Comparison of ENCODE assay signal across 1 cellular context in the genomic region with DNA sequence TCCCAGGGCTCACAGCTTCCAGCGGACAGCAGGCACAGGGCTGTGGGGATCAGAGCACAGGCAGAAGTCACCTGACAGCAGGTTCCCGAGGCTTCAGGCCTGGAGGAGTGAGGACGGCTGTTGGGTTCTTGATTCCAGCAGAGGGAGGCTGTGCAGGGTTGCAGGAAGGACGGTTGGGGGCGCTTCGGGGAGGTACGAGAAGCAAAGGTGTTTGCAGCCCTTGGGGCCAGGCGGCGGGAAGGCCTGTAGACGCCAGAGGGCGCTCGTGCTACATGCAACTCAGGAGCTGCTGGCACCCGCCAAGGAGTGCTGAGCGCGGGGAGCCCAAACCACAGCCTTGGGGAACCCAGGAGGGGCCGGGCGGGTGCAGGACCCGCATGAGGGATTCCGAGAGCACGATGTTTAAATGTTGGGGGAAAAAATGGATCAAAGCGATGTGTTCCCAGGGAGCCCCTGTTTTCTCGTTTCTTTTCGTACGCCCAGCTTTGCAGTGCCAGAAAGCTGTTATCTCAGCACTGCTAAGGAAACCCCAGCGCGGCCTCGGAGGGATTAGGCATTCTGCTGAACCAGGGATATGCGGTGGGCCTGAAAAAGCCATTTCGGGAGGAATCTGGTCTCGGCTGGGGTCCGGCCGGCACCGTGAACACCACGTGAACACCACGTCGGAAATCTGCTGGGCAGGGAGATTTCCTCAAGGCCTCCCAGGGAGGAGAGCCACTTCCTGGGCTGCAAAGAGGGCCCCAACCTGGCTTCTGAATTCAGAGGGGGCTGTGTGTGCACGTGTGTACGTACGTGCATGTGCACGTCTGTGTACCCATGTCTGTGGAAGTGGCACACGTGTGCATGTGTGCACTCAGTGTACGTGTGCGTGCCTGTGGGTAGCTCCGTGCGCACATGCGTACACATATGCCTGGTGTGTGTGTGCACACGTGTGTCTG.
TF ChIP-seq lines count a peak whose summit lies in the region.

No MANE protein-coding gene starts in this region.

TF ChIP-seq in HepG2, 621 proteins besides CTCF, POLR2A, EP300 and RAD21 (continued from another document and continues in another):
- TF ChIP-seq, protein P1, sequence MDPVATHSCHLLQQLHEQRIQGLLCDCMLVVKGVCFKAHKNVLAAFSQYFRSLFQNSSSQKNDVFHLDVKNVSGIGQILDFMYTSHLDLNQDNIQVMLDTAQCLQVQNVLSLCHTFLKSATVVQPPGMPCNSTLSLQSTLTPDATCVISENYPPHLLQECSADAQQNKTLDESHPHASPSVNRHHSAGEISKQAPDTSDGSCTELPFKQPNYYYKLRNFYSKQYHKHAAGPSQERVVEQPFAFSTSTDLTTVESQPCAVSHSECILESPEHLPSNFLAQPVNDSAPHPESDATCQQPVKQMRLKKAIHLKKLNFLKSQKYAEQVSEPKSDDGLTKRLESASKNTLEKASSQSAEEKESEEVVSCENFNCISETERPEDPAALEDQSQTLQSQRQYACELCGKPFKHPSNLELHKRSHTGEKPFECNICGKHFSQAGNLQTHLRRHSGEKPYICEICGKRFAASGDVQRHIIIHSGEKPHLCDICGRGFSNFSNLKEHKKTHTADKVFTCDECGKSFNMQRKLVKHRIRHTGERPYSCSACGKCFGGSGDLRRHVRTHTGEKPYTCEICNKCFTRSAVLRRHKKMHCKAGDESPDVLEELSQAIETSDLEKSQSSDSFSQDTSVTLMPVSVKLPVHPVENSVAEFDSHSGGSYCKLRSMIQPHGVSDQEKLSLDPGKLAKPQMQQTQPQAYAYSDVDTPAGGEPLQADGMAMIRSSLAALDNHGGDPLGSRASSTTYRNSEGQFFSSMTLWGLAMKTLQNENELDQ (CRISPR knock-in tag; IDR thresholded peaks at IDR 0.05; ENCODE audit: borderline replicate concordance): 0 out of 2 replicates have a peak, but pooled peaks have one; percentile 22
- TF ChIP-seq YY1 (IDR thresholded peaks at IDR 0.05; ENCODE audit: insufficient read depth, insufficient replicate concordance, low read depth, low read length) (peak; percentile 61), ZNF343 (CRISPR knock-in tag; IDR thresholded peaks at IDR 0.05) (no peak), ZNF431 (CRISPR knock-in tag; IDR thresholded peaks at IDR 0.05; ENCODE audit: borderline replicate concordance, low read depth) (no peak), MEIS1 (CRISPR knock-in tag; IDR thresholded peaks at IDR 0.05; ENCODE audit: borderline replicate concordance) (no peak), MAF1 (CRISPR knock-in tag; IDR thresholded peaks at IDR 0.05; ENCODE audit: borderline replicate concordance) (no peak), ELF1 (CRISPR knock-in tag; IDR thresholded peaks at IDR 0.05) (peak; percentile 55; the same call in 1 of the 2 replicates), RARA (CRISPR knock-in tag; IDR thresholded peaks at IDR 0.05) (no peak), SMARCE1 (IDR thresholded peaks at IDR 0.05; ENCODE audit: borderline replicate concordance) (no peak), ZNF484 (CRISPR knock-in tag; IDR thresholded peaks at IDR 0.05; ENCODE audit: borderline replicate concordance, low read depth) (no peak), TSC22D2 (CRISPR knock-in tag; IDR thresholded peaks at IDR 0.05; ENCODE audit: borderline replicate concordance) (peak; percentile 41; the same call in 1 of the 2 replicates), KLF11 (CRISPR knock-in tag; IDR thresholded peaks at IDR 0.05) (0 out of 2 replicates have a peak, but pooled peaks have one; percentile 66), ZMYM3 (CRISPR knock-in tag; IDR thresholded peaks at IDR 0.05) (peak; percentile 16; the same call in 1 of the 2 replicates), ZBTB7A (CRISPR knock-in tag; IDR thresholded peaks at IDR 0.05) (no peak), CREM (IDR thresholded peaks at IDR 0.05) (no peak), CREM (CRISPR knock-in tag; IDR thresholded peaks at IDR 0.05) (no peak), ZC3H13 (CRISPR knock-in tag; IDR thresholded peaks at IDR 0.05) (no peak), ZNF775 (CRISPR knock-in tag; IDR thresholded peaks at IDR 0.05; ENCODE audit: borderline replicate concordance) (0 out of 2 replicates have a peak, but pooled peaks have one; percentile 36)
- TF ChIP-seq, protein P2, sequence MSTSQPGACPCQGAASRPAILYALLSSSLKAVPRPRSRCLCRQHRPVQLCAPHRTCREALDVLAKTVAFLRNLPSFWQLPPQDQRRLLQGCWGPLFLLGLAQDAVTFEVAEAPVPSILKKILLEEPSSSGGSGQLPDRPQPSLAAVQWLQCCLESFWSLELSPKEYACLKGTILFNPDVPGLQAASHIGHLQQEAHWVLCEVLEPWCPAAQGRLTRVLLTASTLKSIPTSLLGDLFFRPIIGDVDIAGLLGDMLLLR (CRISPR knock-in tag; IDR thresholded peaks at IDR 0.05): no peak
- TF ChIP-seq, protein P3, sequence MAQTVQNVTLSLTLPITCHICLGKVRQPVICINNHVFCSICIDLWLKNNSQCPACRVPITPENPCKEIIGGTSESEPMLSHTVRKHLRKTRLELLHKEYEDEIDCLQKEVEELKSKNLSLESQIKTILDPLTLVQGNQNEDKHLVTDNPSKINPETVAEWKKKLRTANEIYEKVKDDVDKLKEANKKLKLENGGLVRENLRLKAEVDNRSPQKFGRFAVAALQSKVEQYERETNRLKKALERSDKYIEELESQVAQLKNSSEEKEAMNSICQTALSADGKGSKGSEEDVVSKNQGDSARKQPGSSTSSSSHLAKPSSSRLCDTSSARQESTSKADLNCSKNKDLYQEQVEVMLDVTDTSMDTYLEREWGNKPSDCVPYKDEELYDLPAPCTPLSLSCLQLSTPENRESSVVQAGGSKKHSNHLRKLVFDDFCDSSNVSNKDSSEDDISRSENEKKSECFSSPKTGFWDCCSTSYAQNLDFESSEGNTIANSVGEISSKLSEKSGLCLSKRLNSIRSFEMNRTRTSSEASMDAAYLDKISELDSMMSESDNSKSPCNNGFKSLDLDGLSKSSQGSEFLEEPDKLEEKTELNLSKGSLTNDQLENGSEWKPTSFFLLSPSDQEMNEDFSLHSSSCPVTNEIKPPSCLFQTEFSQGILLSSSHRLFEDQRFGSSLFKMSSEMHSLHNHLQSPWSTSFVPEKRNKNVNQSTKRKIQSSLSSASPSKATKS (CRISPR knock-in tag; IDR thresholded peaks at IDR 0.05): no peak
- TF ChIP-seq, protein P4, sequence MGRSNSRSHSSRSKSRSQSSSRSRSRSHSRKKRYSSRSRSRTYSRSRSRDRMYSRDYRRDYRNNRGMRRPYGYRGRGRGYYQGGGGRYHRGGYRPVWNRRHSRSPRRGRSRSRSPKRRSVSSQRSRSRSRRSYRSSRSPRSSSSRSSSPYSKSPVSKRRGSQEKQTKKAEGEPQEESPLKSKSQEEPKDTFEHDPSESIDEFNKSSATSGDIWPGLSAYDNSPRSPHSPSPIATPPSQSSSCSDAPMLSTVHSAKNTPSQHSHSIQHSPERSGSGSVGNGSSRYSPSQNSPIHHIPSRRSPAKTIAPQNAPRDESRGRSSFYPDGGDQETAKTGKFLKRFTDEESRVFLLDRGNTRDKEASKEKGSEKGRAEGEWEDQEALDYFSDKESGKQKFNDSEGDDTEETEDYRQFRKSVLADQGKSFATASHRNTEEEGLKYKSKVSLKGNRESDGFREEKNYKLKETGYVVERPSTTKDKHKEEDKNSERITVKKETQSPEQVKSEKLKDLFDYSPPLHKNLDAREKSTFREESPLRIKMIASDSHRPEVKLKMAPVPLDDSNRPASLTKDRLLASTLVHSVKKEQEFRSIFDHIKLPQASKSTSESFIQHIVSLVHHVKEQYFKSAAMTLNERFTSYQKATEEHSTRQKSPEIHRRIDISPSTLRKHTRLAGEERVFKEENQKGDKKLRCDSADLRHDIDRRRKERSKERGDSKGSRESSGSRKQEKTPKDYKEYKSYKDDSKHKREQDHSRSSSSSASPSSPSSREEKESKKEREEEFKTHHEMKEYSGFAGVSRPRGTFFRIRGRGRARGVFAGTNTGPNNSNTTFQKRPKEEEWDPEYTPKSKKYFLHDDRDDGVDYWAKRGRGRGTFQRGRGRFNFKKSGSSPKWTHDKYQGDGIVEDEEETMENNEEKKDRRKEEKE (IDR thresholded peaks at IDR 0.05): no peak
- TF ChIP-seq, protein P5, sequence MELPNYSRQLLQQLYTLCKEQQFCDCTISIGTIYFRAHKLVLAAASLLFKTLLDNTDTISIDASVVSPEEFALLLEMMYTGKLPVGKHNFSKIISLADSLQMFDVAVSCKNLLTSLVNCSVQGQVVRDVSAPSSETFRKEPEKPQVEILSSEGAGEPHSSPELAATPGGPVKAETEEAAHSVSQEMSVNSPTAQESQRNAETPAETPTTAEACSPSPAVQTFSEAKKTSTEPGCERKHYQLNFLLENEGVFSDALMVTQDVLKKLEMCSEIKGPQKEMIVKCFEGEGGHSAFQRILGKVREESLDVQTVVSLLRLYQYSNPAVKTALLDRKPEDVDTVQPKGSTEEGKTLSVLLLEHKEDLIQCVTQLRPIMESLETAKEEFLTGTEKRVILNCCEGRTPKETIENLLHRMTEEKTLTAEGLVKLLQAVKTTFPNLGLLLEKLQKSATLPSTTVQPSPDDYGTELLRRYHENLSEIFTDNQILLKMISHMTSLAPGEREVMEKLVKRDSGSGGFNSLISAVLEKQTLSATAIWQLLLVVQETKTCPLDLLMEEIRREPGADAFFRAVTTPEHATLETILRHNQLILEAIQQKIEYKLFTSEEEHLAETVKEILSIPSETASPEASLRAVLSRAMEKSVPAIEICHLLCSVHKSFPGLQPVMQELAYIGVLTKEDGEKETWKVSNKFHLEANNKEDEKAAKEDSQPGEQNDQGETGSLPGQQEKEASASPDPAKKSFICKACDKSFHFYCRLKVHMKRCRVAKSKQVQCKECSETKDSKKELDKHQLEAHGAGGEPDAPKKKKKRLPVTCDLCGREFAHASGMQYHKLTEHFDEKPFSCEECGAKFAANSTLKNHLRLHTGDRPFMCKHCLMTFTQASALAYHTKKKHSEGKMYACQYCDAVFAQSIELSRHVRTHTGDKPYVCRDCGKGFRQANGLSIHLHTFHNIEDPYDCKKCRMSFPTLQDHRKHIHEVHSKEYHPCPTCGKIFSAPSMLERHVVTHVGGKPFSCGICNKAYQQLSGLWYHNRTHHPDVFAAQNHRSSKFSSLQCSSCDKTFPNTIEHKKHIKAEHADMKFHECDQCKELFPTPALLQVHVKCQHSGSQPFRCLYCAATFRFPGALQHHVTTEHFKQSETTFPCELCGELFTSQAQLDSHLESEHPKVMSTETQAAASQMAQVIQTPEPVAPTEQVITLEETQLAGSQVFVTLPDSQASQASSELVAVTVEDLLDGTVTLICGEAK (IDR thresholded peaks at IDR 0.05): no peak
- TF ChIP-seq, protein P5 (CRISPR knock-in tag; IDR thresholded peaks at IDR 0.05): no peak
- TF ChIP-seq, protein P6, sequence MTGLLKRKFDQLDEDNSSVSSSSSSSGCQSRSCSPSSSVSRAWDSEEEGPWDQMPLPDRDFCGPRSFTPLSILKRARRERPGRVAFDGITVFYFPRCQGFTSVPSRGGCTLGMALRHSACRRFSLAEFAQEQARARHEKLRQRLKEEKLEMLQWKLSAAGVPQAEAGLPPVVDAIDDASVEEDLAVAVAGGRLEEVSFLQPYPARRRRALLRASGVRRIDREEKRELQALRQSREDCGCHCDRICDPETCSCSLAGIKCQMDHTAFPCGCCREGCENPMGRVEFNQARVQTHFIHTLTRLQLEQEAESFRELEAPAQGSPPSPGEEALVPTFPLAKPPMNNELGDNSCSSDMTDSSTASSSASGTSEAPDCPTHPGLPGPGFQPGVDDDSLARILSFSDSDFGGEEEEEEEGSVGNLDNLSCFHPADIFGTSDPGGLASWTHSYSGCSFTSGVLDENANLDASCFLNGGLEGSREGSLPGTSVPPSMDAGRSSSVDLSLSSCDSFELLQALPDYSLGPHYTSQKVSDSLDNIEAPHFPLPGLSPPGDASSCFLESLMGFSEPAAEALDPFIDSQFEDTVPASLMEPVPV (CRISPR knock-in tag; IDR thresholded peaks at IDR 0.05): no peak
- TF ChIP-seq, protein P7, sequence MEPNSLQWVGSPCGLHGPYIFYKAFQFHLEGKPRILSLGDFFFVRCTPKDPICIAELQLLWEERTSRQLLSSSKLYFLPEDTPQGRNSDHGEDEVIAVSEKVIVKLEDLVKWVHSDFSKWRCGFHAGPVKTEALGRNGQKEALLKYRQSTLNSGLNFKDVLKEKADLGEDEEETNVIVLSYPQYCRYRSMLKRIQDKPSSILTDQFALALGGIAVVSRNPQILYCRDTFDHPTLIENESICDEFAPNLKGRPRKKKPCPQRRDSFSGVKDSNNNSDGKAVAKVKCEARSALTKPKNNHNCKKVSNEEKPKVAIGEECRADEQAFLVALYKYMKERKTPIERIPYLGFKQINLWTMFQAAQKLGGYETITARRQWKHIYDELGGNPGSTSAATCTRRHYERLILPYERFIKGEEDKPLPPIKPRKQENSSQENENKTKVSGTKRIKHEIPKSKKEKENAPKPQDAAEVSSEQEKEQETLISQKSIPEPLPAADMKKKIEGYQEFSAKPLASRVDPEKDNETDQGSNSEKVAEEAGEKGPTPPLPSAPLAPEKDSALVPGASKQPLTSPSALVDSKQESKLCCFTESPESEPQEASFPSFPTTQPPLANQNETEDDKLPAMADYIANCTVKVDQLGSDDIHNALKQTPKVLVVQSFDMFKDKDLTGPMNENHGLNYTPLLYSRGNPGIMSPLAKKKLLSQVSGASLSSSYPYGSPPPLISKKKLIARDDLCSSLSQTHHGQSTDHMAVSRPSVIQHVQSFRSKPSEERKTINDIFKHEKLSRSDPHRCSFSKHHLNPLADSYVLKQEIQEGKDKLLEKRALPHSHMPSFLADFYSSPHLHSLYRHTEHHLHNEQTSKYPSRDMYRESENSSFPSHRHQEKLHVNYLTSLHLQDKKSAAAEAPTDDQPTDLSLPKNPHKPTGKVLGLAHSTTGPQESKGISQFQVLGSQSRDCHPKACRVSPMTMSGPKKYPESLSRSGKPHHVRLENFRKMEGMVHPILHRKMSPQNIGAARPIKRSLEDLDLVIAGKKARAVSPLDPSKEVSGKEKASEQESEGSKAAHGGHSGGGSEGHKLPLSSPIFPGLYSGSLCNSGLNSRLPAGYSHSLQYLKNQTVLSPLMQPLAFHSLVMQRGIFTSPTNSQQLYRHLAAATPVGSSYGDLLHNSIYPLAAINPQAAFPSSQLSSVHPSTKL (CRISPR knock-in tag; IDR thresholded peaks at IDR 0.05): peak; percentile 47; the same call in 1 of the 2 replicates
